30 cellular contexts compared by ENCODE assay signal in genomic region chr1:82901118-82901517, GRCh38.
"Had no signal": no experiment of that assay in that cellular context is flagged by ENCODE, and none has a peak within 500 bp of the region (broad histone marks: within the 10 kb centered on the region; RNA-seq: fewer than 3 reads in every experiment).

No MANE protein-coding gene starts in this region.

- H3K27ac ChIP-seq: brain microvascular endothelial cell, cardiac muscle cell, Peyer's patch, RWPE1, SJSA1 had no signal

- H3K27me3 ChIP-seq: brain microvascular endothelial cell, cardiac muscle cell, Peyer's patch, SJSA1 had no signal

- H3K27ac Mint-ChIP-seq: activated B cell treated with CpG ODN at 0.5 μM for 24 hours; activated CD4-positive, alpha-beta T cell treated with anti-CD3 and anti-CD28 coated beads, Interleukin-2, amount 10 ng/mL, durations not matched to agents 24 days and 14 days; activated CD8-positive, alpha-beta memory T cell treated with anti-CD3 and anti-CD28 coated beads, Interleukin-2, amount 10 ng/mL, durations not matched to agents 7 days and 5 days; activated naive CD4-positive, alpha-beta T cell treated with anti-CD3 and anti-CD28 coated beads, Interleukin-2, amount 50 U/mL, for 72 hours; activated naive CD8-positive, alpha-beta T cell treated with anti-CD3 and anti-CD28 coated beads, Interleukin-2, amount 50 U/mL, for 24 hours; T-cell had no signal

- H3K36me3 Mint-ChIP-seq: activated CD8-positive, alpha-beta memory T cell treated with anti-CD3 and anti-CD28 coated beads, Interleukin-2, amount 10 ng/mL, durations not matched to agents 7 days and 5 days; activated naive CD4-positive, alpha-beta T cell treated with anti-CD3 and anti-CD28 coated beads, Interleukin-2, amount 50 U/mL, for 72 hours; T-cell had no signal

- DNase-seq: activated B cell treated with CpG ODN at 0.5 μM for 24 hours; activated CD4-positive, alpha-beta T cell treated with anti-CD3 and anti-CD28 coated beads for 1 hour; activated CD4-positive, alpha-beta T cell treated with anti-CD3 and anti-CD28 coated beads, Interleukin-2, amount 10 ng/mL, durations not matched to agents 24 days and 14 days; activated CD4-positive, alpha-beta T cell treated with anti-CD3 and anti-CD28 coated beads, Interleukin-2, amount 50 U/mL, for 48 hours; activated CD8-positive, alpha-beta memory T cell treated with anti-CD3 and anti-CD28 coated beads, Interleukin-2, amount 10 ng/mL, durations not matched to agents 7 days and 5 days; activated effector memory CD4-positive, alpha-beta T cell treated with anti-CD3 and anti-CD28 coated beads, Interleukin-2, amount 50 U/mL, for 16 hours; activated naive CD4-positive, alpha-beta T cell treated with Interleukin-2 at 50 U/mL for 16 hours; activated naive CD8-positive, alpha-beta T cell treated with anti-CD3 and anti-CD28 coated beads, Interleukin-2, amount 50 U/mL, for 24 hours; activated T-cell treated with anti-CD3 and anti-CD28 coated beads, Interleukin-2, amount 50 U/mL, for 4 hours; amniotic stem cell; brain microvascular endothelial cell; cerebellar nuclear complex; Karpas-422; MM.1S; NCI-H1105 treated with DMSO at 0.1 percent for 48 hours; NCI-H1436 treated with DMSO at 0.1 percent for 48 hours; NCI-H2029; NCI-H2107; NCI-H510A treated with DMSO at 0.1 percent for 48 hours; NCI-H748 treated with DMSO at 0.1 percent for 48 hours; OCI-M1; Peyer's patch; SHP77; T-cell; T-helper 2 cell; T1000 had no signal

- H3K4me1 Mint-ChIP-seq: activated B cell treated with CpG ODN at 0.5 μM for 24 hours; activated CD4-positive, alpha-beta T cell treated with anti-CD3 and anti-CD28 coated beads, Interleukin-2, amount 10 ng/mL, durations not matched to agents 24 days and 14 days; activated CD8-positive, alpha-beta memory T cell treated with anti-CD3 and anti-CD28 coated beads, Interleukin-2, amount 10 ng/mL, durations not matched to agents 7 days and 5 days; activated naive CD8-positive, alpha-beta T cell treated with anti-CD3 and anti-CD28 coated beads, Interleukin-2, amount 50 U/mL, for 24 hours; T-cell had no signal

- H3K9me3 Mint-ChIP-seq: activated B cell treated with CpG ODN at 0.5 μM for 24 hours; activated CD4-positive, alpha-beta T cell treated with anti-CD3 and anti-CD28 coated beads, Interleukin-2, amount 10 ng/mL, durations not matched to agents 24 days and 14 days; activated naive CD4-positive, alpha-beta T cell treated with anti-CD3 and anti-CD28 coated beads, Interleukin-2, amount 50 U/mL, for 72 hours; activated naive CD8-positive, alpha-beta T cell treated with anti-CD3 and anti-CD28 coated beads, Interleukin-2, amount 50 U/mL, for 24 hours; activated T-cell treated with anti-CD3 and anti-CD28 coated beads, Interleukin-2, amount 50 U/mL, for 4 hours; T-cell had no signal

- H3K4me1 ChIP-seq: Peyer's patch, SJSA1 had no signal

- H3K27me3 Mint-ChIP-seq: activated B cell treated with CpG ODN at 0.5 μM for 24 hours; activated CD4-positive, alpha-beta T cell treated with anti-CD3 and anti-CD28 coated beads, Interleukin-2, amount 10 ng/mL, durations not matched to agents 24 days and 14 days; activated CD8-positive, alpha-beta memory T cell treated with anti-CD3 and anti-CD28 coated beads, Interleukin-2, amount 10 ng/mL, durations not matched to agents 7 days and 5 days; T-cell had no signal

- ATAC-seq: activated CD8-positive, alpha-beta memory T cell treated with anti-CD3 and anti-CD28 coated beads, Interleukin-2, amount 10 ng/mL, durations not matched to agents 7 days and 5 days; activated naive CD4-positive, alpha-beta T cell treated with anti-CD3 and anti-CD28 coated beads, Interleukin-2, amount 50 U/mL, for 72 hours; activated naive CD8-positive, alpha-beta T cell treated with anti-CD3 and anti-CD28 coated beads, Interleukin-2, amount 50 U/mL, for 24 hours; activated T-cell treated with anti-CD3 and anti-CD28 coated beads, Interleukin-2, amount 50 U/mL, for 4 hours; T-cell had no signal

- H3K9me3 ChIP-seq: Peyer's patch, SJSA1 had no signal

- H3K4me3 ChIP-seq: cardiac muscle cell, Peyer's patch, SJSA1 had no signal

- H3K4me3 Mint-ChIP-seq: activated B cell treated with CpG ODN at 0.5 μM for 24 hours; activated CD4-positive, alpha-beta T cell treated with anti-CD3 and anti-CD28 coated beads, Interleukin-2, amount 10 ng/mL, durations not matched to agents 24 days and 14 days; activated CD8-positive, alpha-beta memory T cell treated with anti-CD3 and anti-CD28 coated beads, Interleukin-2, amount 10 ng/mL, durations not matched to agents 7 days and 5 days; activated naive CD8-positive, alpha-beta T cell treated with anti-CD3 and anti-CD28 coated beads, Interleukin-2, amount 50 U/mL, for 24 hours; activated T-cell treated with anti-CD3 and anti-CD28 coated beads, Interleukin-2, amount 50 U/mL, for 4 hours; T-cell had no signal

- H3K36me3 ChIP-seq: brain microvascular endothelial cell, cardiac muscle cell, Peyer's patch, SJSA1 had no signal
